8 cellular contexts compared by ENCODE assay signal in the genomic region with DNA sequence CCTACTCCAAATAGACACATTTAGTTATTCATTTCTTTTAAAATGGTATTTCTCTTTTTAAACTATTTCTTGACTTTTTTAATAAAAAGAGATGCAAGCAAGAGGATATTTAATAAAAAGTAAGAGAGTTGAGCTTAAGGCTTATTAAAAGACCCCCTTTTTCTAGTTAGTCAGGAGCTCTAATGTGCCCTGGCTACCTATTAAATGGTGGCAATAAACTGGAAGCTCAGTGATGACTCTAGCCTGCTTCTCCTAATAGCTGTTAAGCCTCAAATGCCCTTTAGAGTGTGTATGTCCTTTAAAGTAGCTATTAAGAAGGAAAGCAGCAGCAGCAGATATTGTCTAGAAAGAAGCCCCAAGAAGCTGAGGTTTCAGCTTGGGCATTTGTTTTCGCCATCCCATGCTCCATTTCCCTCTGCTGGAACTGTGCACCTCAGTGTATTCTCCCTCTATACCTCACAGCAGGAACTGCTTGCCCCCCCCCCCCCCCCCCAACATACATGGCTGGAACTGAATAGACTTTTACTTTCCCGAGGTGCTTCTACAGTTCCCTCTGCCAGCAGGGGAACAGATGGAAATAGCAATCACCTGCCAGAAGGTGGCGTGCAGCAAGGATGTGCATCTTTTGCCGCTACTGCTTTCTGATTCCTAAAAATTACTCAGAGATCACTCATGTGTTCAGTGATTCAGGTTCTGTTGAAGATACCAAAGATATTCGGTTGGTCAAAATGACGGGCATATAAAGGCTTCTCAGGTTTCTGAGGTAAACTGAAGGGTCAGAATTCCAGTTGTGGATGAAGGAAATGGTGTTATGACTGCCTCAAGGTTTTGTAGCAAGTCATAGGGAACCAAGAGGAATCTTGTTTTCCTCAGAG. TPM values are rescaled to one million over a fixed set of nuclear protein-coding genes. Genes with fewer than 3 reads are reported as not detected.
DNase-seq lines count a peak whose midpoint lies in the region; ATAC-seq, FAIRE-seq and TF ChIP-seq lines count a peak whose summit lies in the region.

No MANE protein-coding gene starts in this region.

- peaks cover 0 to 8% of the 10 kb centered on the region in 2 experiments; a peak in 1 of 4 replicates for H3K27me3 ChIP-seq in GM12878 (replicated peaks in 1 of 2; ENCODE audit: control insufficient read depth in 2 of 2, insufficient read depth in 2 of 2, low read length in 1 of 2)

- H3K4me3 ChIP-seq in LNCaP clone FGC (ENCODE audit: low read depth, low read length) (no peak overlapping the region), GM12878 (no peak overlapping the region)

- CTCF ChIA-PET in GM12878 (lab: Yijun Ruan, JAX), result interaction anchor here (0.9 to 8.1 kb wide), 8 partner anchors 10 to 243 kb away, joined by 3 to 136 read pairs (median 5); no protein-coding TSS in a partner anchor

- TF ChIP-seq CTCF in LNCaP clone FGC (IDR thresholded peaks at IDR 0.05; ENCODE audit: control insufficient read depth, extremely low read depth, insufficient read depth) (peak; percentile 92), GM12878 (IDR thresholded peaks at IDR 0.05 in 2 of 3, conservative IDR thresholded peaks at IDR 0.05 in 1 of 3; ENCODE audit: control insufficient read depth in 2 of 3, extremely low read depth in 1 of 3, insufficient read depth in 1 of 3, low read depth in 3 of 3, low read length in 3 of 3) (peak; percentile 66 to 77 (median 74))

- H4K20me1 ChIP-seq in GM12878 (ENCODE audit: control insufficient read depth, insufficient read depth), result no peaks in the 10 kb centered on the region

- intact Hi-C loops in GM12878 (cut with micrococcal nuclease; ENCODE audit: unreplicated experiment), result loop anchor here (2.0 to 10.0 kb wide), 4 partner anchors 103 to 243 kb away; no protein-coding TSS in a partner anchor

- no peaks in the 10 kb centered on the region for H3K79me2 ChIP-seq in GM12878 (ENCODE audit: control insufficient read depth, insufficient read depth, low read length)

- no peaks in the 10 kb centered on the region for H3K4me1 ChIP-seq in GM12878 (ENCODE audit: control insufficient read depth, insufficient read depth, low read length)

- ATAC-seq in GM21360 (IDR thresholded peaks at IDR 0.05; ENCODE audit: unreplicated experiment) (peak; percentile 76), SK-N-SH treated with all-trans-retinoic acid at 6 μM for 48 hours (peak; percentile 40), GM12878 (peak; percentile 85)

- H3K36me3 ChIP-seq in GM12878 (ENCODE audit: control insufficient read depth in 2 of 2, insufficient read depth in 2 of 2, low read length in 1 of 2), result no peaks in the 10 kb centered on the region

- RAD21 ChIA-PET in GM12878 (lab: Charles Lee; ENCODE audit: unreplicated experiment), result interaction anchor here (1.0 to 1.8 kb wide), 3 partner anchors 242 to 249 kb away, joined by 3 to 20 read pairs (median 4); no protein-coding TSS in a partner anchor

- POLR2A ChIA-PET in GM12878 (lab: Charles Lee), result no interaction called here

- H3K27ac ChIP-seq in GM12878 (ENCODE audit: control insufficient read depth, insufficient read depth), result no peak overlapping the region

- no peak overlapping the region for H2AFZ ChIP-seq in GM12878 (ENCODE audit: control insufficient read depth, low read depth, low read length)

- no peak for TF ChIP-seq POLR2A in GM12878 (IDR thresholded peaks at IDR 0.05; ENCODE audit: low read depth, low read length)

- no peak overlapping the region for H3K9ac ChIP-seq in GM12878 (ENCODE audit: control insufficient read depth, insufficient read depth, low read length)

- no peak overlapping the region for H3K4me2 ChIP-seq in GM12878 (ENCODE audit: control insufficient read depth, insufficient read depth)

- BruUV-seq in GM12878 (replicated peaks; lab: Mats Ljungman, UMichigan), result no TSS peak

- no peak for TF ChIP-seq EP300 in GM12878 (IDR thresholded peaks at IDR 0.05; ENCODE audit: borderline replicate concordance in 1 of 2, control insufficient read depth in 1 of 2, low read depth in 2 of 2, low read length in 2 of 2)

- no peaks in the 10 kb centered on the region for H3K9me3 ChIP-seq in GM12878 (replicated peaks; ENCODE audit: control insufficient read depth, insufficient read depth, low read length)

- SMC1A ChIA-PET in GM12878 (lab: Charles Lee; ENCODE audit: uncharacterized antibody, unreplicated experiment), result interaction anchor here (0.7 to 7.0 kb wide), 2 partner anchors 103 to 243 kb away, joined by 3 to 69 read pairs; no protein-coding TSS in a partner anchor

- DNase-seq in DMS114 treated with DMSO at 0.1 percent for 48 hours (lab: John Stamatoyannopoulos, UW; ENCODE audit: unreplicated experiment) (peak; percentile 59), LNCaP clone FGC (ENCODE audit: low read depth) (no peak), GM12878 (ENCODE audit: low read depth, low spot score) (no peak), islet precursor cell (peak; percentile 87), pons (ENCODE audit: low spot score) (no peak)
- DNase-seq in stimulated activated CD4-positive, alpha-beta T cell treated with anti-CD3 and anti-CD28 coated beads, Interleukin-2, amount 100 ng/mL, for 48 hours, result peak; percentile 32 to 39

- in situ Hi-C loops in GM12878 (cut with MboI), result loop anchor here (5.0 kb wide), 1 partner anchor 246 kb away; no protein-coding TSS in a partner anchor

- FAIRE-seq in GM12878 (lab: Jason Lieb, UNC), result peak; percentile 96

- peak; percentile 42 for TF ChIP-seq RAD21 in GM12878 (IDR thresholded peaks at IDR 0.05; ENCODE audit: insufficient read depth, low read depth, low read length)

- 10% methylated on average over 6 of the region's 6 CpGs for WGBS in GM12878 (ENCODE audit: insufficient coverage, insufficient replicate concordance, low lambda C conversion rate, missing lambda C conversion rate)

TF ChIP-seq in SK-N-SH treated with all-trans-retinoic acid at 6 μM for 48 hours, 23 proteins besides CTCF, POLR2A, EP300 and RAD21 (continues in another document):
- TF ChIP-seq ZNF70 (CRISPR knock-in tag; IDR thresholded peaks at IDR 0.05) (no peak), ESRRG (CRISPR knock-in tag; IDR thresholded peaks at IDR 0.05) (peak; percentile 72; the same call in 1 of the 2 replicates)
- TF ChIP-seq, protein P1, sequence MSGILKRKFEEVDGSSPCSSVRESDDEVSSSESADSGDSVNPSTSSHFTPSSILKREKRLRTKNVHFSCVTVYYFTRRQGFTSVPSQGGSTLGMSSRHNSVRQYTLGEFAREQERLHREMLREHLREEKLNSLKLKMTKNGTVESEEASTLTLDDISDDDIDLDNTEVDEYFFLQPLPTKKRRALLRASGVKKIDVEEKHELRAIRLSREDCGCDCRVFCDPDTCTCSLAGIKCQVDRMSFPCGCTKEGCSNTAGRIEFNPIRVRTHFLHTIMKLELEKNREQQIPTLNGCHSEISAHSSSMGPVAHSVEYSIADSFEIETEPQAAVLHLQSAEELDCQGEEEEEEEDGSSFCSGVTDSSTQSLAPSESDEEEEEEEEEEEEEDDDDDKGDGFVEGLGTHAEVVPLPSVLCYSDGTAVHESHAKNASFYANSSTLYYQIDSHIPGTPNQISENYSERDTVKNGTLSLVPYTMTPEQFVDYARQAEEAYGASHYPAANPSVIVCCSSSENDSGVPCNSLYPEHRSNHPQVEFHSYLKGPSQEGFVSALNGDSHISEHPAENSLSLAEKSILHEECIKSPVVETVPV (CRISPR knock-in tag; IDR thresholded peaks at IDR 0.05), result peak; percentile 63; the same call in 1 of the 2 replicates

TF ChIP-seq in GM12878, 131 proteins besides CTCF, POLR2A, EP300 and RAD21:
- TF ChIP-seq SMC3 (IDR thresholded peaks at IDR 0.05; ENCODE audit: borderline replicate concordance, low read length) (peak; percentile 77), YY1 (IDR thresholded peaks at IDR 0.05; ENCODE audit: low read depth, low read length) (0 out of 2 replicates have a peak, but pooled peaks have one; percentile 30)
- TF ChIP-seq, protein P2, sequence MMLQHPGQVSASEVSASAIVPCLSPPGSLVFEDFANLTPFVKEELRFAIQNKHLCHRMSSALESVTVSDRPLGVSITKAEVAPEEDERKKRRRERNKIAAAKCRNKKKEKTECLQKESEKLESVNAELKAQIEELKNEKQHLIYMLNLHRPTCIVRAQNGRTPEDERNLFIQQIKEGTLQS (IDR thresholded peaks at IDR 0.05; ENCODE audit: borderline replicate concordance, extremely low read depth, low read depth, low read length), result no peak
- TF ChIP-seq, protein P3, sequence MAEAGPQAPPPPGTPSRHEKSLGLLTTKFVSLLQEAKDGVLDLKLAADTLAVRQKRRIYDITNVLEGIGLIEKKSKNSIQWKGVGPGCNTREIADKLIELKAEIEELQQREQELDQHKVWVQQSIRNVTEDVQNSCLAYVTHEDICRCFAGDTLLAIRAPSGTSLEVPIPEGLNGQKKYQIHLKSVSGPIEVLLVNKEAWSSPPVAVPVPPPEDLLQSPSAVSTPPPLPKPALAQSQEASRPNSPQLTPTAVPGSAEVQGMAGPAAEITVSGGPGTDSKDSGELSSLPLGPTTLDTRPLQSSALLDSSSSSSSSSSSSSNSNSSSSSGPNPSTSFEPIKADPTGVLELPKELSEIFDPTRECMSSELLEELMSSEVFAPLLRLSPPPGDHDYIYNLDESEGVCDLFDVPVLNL (IDR thresholded peaks at IDR 0.05; ENCODE audit: low read depth, low read length), result no peak

RNA-seq across cellular contexts. Expression of a gene that starts 2.5 kb away (rescaled TPM):
- total RNA-seq in GM12878 (2013; cell fraction: nucleolus; rRNA removed), result not detected in 2 replicates
- not detected in 2 replicates for total RNA-seq in GM12878 (2014; rRNA removed)
- total RNA-seq in GM12878 (2014; rRNA removed; fragmentation: Illumina TruSeq; extraction: Trizol), result not detected in 2 replicates
- not detected in 2 replicates for total RNA-seq in GM12878 (2021)
- not detected for polyA plus RNA-seq in GM12878 (2011; ENCODE audit: low read depth)
- polyA plus RNA-seq in GM12878 (2011; rRNA removed), result 0.09 and 0.14 TPM in 2 replicates
- 0.03 and 0.06 TPM in 2 replicates for polyA plus RNA-seq in GM12878 (2011; cell fraction: cytosol; rRNA removed)
- polyA plus RNA-seq in GM12878 (2011; cell fraction: nucleus; rRNA removed), result not detected in 2 replicates
- not detected in 2 replicates for polyA plus RNA-seq in GM12878 (2012)
- polyA plus RNA-seq in GM12878 (2014; fragmentation: Illumina TruSeq; extraction: Trizol), result not detected in 2 replicates
- not detected for polyA plus RNA-seq in GM12878 (2014; fragmentation: Nextera tagmentation; extraction: Ambion mirVana)
- polyA plus RNA-seq in GM12878 (2014; rRNA removed), result not detected in 2 replicates
- under 1 TPM in 1 of 2 experiments, not detected in 1; 0.05 TPM for polyA plus RNA-seq in GM12878 (2016; fragmentation: Nextera tagmentation; extraction: Ambion mirVana)
- polyA minus RNA-seq in GM12878 (2011; rRNA and poly(A)+ RNA removed), result 0.10 TPM in 1 of 2 replicates, not detected in the other
- polyA minus RNA-seq in GM12878 (2011; cell fraction: cytosol; rRNA and poly(A)+ RNA removed), result not detected in 2 replicates
- not detected in 2 replicates for polyA minus RNA-seq in GM12878 (2011; cell fraction: nucleus; rRNA and poly(A)+ RNA removed)

Comparison
In these comparisons a context has a peak if more than half of its experiments do, and no peak if none do; other contexts are left out.
1. DNase-seq: peak in DMS114 treated with DMSO at 0.1 percent for 48 hours (single experiment), islet precursor cell (single experiment) and stimulated activated CD4-positive, alpha-beta T cell treated with anti-CD3 and anti-CD28 coated beads, Interleukin-2, amount 100 ng/mL, for 48 hours (2 of 2); none in LNCaP clone FGC (single experiment), GM12878 (single experiment) and pons (single experiment).
2. Peak in every context shown above with its lines, with median percentiles within 50 percentile points of each other: ATAC-seq.